2 cellular contexts compared by ENCODE assay signal in genomic region chr7:100582650-100583049, GRCh38.
TF ChIP-seq lines count a peak whose summit lies in the region.

No MANE protein-coding gene starts in this region.

TF ChIP-seq in liver, 16 proteins besides CTCF, POLR2A, EP300 and RAD21:
- no peak for TF ChIP-seq GABPA (IDR thresholded peaks at IDR 0.05 in 1 of 2, conservative IDR thresholded peaks at IDR 0.05 in 1 of 2)
- no peak for TF ChIP-seq ATF3 (IDR thresholded peaks at IDR 0.05)
- TF ChIP-seq REST (IDR thresholded peaks at IDR 0.05), result no peak
- TF ChIP-seq TAF1 (conservative IDR thresholded peaks at IDR 0.05), result no peak
- no peak for TF ChIP-seq RXRA (IDR thresholded peaks at IDR 0.05)
- no peak for TF ChIP-seq NR2F2 (IDR thresholded peaks at IDR 0.05)
- TF ChIP-seq SP1 (IDR thresholded peaks at IDR 0.05), result no peak
- no peak for TF ChIP-seq FOXA2 (IDR thresholded peaks at IDR 0.05)
- no peak for TF ChIP-seq MAX (IDR thresholded peaks at IDR 0.05)
- no peak for TF ChIP-seq ZBTB33 (IDR thresholded peaks at IDR 0.05)
- no peak for TF ChIP-seq HNF4G (IDR thresholded peaks at IDR 0.05)
- no peak for TF ChIP-seq YY1 (IDR thresholded peaks at IDR 0.05)
- TF ChIP-seq FOXA1 (IDR thresholded peaks at IDR 0.05), result no peak
TF ChIP-seq in liver: peak in this region for 0.

TF ChIP-seq in K562, 482 proteins besides CTCF, POLR2A, EP300 and RAD21:
- TF ChIP-seq PRPF4 (IDR thresholded peaks at IDR 0.05; ENCODE audit: insufficient read depth, low read depth, low read length, poor library complexity, severe bottlenecking) (no peak), CXXC5 (CRISPR knock-in tag; IDR thresholded peaks at IDR 0.05) (no peak), ZFX (CRISPR knock-in tag; IDR thresholded peaks at IDR 0.05) (0 out of 2 replicates have a peak, but pooled peaks have one; percentile 18)
